1 cellular context compared by ENCODE assay signal in the genomic region with DNA sequence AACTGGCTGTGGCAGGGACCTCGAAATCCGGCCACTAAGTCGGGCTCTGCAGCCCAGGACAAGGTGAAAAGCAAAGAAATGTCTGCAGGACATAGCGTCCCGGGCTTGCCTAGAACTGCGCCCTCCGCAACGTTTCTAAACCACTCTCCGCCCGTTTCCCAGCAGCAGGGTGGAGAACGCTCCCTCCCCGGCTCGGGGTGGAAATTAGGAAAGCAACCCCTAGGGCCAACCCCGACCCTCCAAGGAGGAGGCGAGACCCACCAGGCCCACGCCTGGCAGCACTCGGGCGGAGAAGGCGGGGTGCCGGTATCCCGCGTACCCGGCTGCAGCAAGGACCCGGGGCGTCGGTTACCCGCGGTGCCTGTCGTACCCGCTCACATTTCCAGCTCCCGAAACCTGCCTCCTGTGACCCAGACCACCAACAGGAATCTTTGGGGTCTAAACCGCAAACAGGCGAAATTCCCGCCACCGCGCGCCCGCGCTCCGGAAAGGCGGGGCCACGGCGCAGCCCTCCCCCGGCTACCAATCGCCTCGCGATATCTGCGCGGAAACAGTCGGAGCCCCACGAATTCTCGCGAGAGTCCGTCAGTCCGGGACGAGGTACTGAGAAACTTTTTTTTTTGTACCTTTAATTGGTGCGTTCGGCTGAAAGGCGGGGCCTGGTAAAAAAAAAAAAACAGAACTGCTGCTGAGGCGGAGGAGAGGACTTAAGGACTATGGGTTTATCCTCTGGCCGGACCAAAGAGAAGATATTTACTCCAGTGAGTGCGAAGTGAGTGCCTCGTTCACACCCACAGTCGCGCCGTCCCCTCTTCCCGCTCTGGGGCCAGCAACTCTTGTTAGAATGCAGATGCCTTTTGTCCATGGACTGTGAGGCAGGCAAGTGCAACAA.
TF ChIP-seq lines count a peak whose summit lies in the region.

A gene with protein sequence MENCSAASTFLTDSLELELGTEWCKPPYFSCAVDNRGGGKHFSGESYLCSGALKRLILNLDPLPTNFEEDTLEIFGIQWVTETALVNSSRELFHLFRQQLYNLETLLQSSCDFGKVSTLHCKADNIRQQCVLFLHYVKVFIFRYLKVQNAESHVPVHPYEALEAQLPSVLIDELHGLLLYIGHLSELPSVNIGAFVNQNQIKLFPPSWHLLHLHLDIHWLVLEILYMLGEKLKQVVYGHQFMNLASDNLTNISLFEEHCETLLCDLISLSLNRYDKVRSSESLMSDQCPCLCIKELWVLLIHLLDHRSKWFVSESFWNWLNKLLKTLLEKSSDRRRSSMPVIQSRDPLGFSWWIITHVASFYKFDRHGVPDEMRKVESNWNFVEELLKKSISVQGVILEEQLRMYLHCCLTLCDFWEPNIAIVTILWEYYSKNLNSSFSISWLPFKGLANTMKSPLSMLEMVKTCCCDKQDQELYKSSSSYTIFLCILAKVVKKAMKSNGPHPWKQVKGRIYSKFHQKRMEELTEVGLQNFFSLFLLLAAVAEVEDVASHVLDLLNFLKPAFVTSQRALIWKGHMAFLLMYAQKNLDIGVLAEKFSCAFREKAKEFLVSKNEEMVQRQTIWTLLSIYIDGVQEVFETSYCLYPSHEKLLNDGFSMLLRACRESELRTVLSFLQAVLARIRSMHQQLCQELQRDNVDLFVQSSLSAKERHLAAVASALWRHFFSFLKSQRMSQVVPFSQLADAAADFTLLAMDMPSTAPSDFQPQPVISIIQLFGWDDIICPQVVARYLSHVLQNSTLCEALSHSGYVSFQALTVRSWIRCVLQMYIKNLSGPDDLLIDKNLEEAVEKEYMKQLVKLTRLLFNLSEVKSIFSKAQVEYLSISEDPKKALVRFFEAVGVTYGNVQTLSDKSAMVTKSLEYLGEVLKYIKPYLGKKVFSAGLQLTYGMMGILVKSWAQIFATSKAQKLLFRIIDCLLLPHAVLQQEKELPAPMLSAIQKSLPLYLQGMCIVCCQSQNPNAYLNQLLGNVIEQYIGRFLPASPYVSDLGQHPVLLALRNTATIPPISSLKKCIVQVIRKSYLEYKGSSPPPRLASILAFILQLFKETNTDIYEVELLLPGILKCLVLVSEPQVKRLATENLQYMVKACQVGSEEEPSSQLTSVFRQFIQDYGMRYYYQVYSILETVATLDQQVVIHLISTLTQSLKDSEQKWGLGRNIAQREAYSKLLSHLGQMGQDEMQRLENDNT (minus strand): TSS at position 491 of the 892 bp plus-strand sequence. CDS start 739 bp downstream, outside the sequence.

TF ChIP-seq in K562, 482 proteins besides CTCF, POLR2A, EP300 and RAD21 (continued from another document):
- TF ChIP-seq NFIC (IDR thresholded peaks at IDR 0.05), result peak; percentile 25; the same call in 1 of the 2 replicates
- peak; percentile 34; the same call in 1 of the 2 replicates for TF ChIP-seq CC2D1A (IDR thresholded peaks at IDR 0.05)
- TF ChIP-seq NEUROD1 (IDR thresholded peaks at IDR 0.05; ENCODE audit: borderline replicate concordance, low read depth, low read length, partially characterized antibody), result no peak
- no peak for TF ChIP-seq KAT7 (CRISPR knock-in tag; IDR thresholded peaks at IDR 0.05; ENCODE audit: borderline replicate concordance)
- peak; percentile 92 for TF ChIP-seq RBBP5 (IDR thresholded peaks at IDR 0.05; ENCODE audit: borderline replicate concordance, insufficient read depth, low read length, poor library complexity, severe bottlenecking)
- TF ChIP-seq, protein P1, sequence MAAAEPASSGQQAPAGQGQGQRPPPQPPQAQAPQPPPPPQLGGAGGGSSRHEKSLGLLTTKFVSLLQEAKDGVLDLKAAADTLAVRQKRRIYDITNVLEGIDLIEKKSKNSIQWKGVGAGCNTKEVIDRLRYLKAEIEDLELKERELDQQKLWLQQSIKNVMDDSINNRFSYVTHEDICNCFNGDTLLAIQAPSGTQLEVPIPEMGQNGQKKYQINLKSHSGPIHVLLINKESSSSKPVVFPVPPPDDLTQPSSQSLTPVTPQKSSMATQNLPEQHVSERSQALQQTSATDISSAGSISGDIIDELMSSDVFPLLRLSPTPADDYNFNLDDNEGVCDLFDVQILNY (CRISPR knock-in tag; IDR thresholded peaks at IDR 0.05), result no peak
- no peak for TF ChIP-seq ZNF224 (CRISPR knock-in tag; IDR thresholded peaks at IDR 0.05)
- TF ChIP-seq HDAC3 (IDR thresholded peaks at IDR 0.05; ENCODE audit: borderline replicate concordance, partially characterized antibody), result peak; percentile 49
- no peak for TF ChIP-seq ZNF561 (CRISPR knock-in tag; conservative IDR thresholded peaks at IDR 0.05)
- no peak for TF ChIP-seq FOXA1 (IDR thresholded peaks at IDR 0.05; ENCODE audit: borderline replicate concordance)
- 0 out of 2 replicates have a peak, but pooled peaks have one; percentile 33 for TF ChIP-seq POLR2AphosphoS5 (IDR thresholded peaks at IDR 0.05; ENCODE audit: control insufficient read depth, insufficient read depth, low read depth, low read length)
- TF ChIP-seq KDM1A (IDR thresholded peaks at IDR 0.05), result no peak
- TF ChIP-seq NCOA4 (IDR thresholded peaks at IDR 0.05; ENCODE audit: partially characterized antibody), result no peak
- TF ChIP-seq, protein P2, sequence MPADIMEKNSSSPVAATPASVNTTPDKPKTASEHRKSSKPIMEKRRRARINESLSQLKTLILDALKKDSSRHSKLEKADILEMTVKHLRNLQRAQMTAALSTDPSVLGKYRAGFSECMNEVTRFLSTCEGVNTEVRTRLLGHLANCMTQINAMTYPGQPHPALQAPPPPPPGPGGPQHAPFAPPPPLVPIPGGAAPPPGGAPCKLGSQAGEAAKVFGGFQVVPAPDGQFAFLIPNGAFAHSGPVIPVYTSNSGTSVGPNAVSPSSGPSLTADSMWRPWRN (IDR thresholded peaks at IDR 0.05; ENCODE audit: low read depth), result no peak
- peak; percentile 90 for TF ChIP-seq RBM25 (IDR thresholded peaks at IDR 0.05; ENCODE audit: low read depth, low read length, severe bottlenecking)
- no peak for TF ChIP-seq SOX6 (IDR thresholded peaks at IDR 0.05)
- no peak for TF ChIP-seq ZNF24 (IDR thresholded peaks at IDR 0.05)
- TF ChIP-seq KDM5B (IDR thresholded peaks at IDR 0.05; ENCODE audit: insufficient replicate concordance, low read depth, low read length), result peak; percentile 80
- TF ChIP-seq ZNF780A (CRISPR knock-in tag; IDR thresholded peaks at IDR 0.05), result no peak
- 0 out of 2 replicates have a peak, but pooled peaks have one; percentile 44 for TF ChIP-seq SMAD4 (CRISPR knock-in tag; conservative IDR thresholded peaks at IDR 0.05)
- peak; percentile 45; the same call in 1 of the 2 replicates for TF ChIP-seq ZBTB7A (IDR thresholded peaks at IDR 0.05; ENCODE audit: borderline replicate concordance, control insufficient read depth, low read depth, low read length)
- TF ChIP-seq, protein P3, sequence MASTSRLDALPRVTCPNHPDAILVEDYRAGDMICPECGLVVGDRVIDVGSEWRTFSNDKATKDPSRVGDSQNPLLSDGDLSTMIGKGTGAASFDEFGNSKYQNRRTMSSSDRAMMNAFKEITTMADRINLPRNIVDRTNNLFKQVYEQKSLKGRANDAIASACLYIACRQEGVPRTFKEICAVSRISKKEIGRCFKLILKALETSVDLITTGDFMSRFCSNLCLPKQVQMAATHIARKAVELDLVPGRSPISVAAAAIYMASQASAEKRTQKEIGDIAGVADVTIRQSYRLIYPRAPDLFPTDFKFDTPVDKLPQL (IDR thresholded peaks at IDR 0.05; ENCODE audit: extremely low read depth, insufficient read length), result no peak
- TF ChIP-seq EGR1 (conservative IDR thresholded peaks at IDR 0.05), result peak; percentile 60
- no peak for TF ChIP-seq KLF13 (tag; IDR thresholded peaks at IDR 0.05; ENCODE audit: borderline replicate concordance, low read depth)
- no peak for TF ChIP-seq NFYB (IDR thresholded peaks at IDR 0.05; ENCODE audit: extremely low read depth, insufficient read length)
- no peak for TF ChIP-seq ZNF134 (CRISPR knock-in tag; conservative IDR thresholded peaks at IDR 0.05)
- TF ChIP-seq, protein P4, sequence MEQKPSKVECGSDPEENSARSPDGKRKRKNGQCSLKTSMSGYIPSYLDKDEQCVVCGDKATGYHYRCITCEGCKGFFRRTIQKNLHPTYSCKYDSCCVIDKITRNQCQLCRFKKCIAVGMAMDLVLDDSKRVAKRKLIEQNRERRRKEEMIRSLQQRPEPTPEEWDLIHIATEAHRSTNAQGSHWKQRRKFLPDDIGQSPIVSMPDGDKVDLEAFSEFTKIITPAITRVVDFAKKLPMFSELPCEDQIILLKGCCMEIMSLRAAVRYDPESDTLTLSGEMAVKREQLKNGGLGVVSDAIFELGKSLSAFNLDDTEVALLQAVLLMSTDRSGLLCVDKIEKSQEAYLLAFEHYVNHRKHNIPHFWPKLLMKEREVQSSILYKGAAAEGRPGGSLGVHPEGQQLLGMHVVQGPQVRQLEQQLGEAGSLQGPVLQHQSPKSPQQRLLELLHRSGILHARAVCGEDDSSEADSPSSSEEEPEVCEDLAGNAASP (IDR thresholded peaks at IDR 0.05), result no peak
- 0 out of 3 replicates have a peak, but pooled peaks of 1 of the 2 experiments have one; percentile 13 for TF ChIP-seq CBX3 (IDR thresholded peaks at IDR 0.05; ENCODE audit: borderline replicate concordance in 1 of 2, low read length in 2 of 2)
- TF ChIP-seq, protein P5, sequence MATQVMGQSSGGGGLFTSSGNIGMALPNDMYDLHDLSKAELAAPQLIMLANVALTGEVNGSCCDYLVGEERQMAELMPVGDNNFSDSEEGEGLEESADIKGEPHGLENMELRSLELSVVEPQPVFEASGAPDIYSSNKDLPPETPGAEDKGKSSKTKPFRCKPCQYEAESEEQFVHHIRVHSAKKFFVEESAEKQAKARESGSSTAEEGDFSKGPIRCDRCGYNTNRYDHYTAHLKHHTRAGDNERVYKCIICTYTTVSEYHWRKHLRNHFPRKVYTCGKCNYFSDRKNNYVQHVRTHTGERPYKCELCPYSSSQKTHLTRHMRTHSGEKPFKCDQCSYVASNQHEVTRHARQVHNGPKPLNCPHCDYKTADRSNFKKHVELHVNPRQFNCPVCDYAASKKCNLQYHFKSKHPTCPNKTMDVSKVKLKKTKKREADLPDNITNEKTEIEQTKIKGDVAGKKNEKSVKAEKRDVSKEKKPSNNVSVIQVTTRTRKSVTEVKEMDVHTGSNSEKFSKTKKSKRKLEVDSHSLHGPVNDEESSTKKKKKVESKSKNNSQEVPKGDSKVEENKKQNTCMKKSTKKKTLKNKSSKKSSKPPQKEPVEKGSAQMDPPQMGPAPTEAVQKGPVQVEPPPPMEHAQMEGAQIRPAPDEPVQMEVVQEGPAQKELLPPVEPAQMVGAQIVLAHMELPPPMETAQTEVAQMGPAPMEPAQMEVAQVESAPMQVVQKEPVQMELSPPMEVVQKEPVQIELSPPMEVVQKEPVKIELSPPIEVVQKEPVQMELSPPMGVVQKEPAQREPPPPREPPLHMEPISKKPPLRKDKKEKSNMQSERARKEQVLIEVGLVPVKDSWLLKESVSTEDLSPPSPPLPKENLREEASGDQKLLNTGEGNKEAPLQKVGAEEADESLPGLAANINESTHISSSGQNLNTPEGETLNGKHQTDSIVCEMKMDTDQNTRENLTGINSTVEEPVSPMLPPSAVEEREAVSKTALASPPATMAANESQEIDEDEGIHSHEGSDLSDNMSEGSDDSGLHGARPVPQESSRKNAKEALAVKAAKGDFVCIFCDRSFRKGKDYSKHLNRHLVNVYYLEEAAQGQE (CRISPR knock-in tag; IDR thresholded peaks at IDR 0.05; ENCODE audit: low read depth), result 0 out of 2 replicates have a peak, but pooled peaks have one; percentile 47
- TF ChIP-seq TBL1XR1 (IDR thresholded peaks at IDR 0.05; ENCODE audit: low read length in 2 of 2), result no peak
- TF ChIP-seq NRF1 (conservative IDR thresholded peaks at IDR 0.05 in 1 of 2, IDR thresholded peaks at IDR 0.05 in 1 of 2), result peak; percentile 83 to 86
- no peak for TF ChIP-seq ZNF707 (CRISPR knock-in tag; conservative IDR thresholded peaks at IDR 0.05)
- TF ChIP-seq ZBTB9 (CRISPR knock-in tag; IDR thresholded peaks at IDR 0.05), result no peak
- no peak for TF ChIP-seq ZKSCAN8 (CRISPR knock-in tag; IDR thresholded peaks at IDR 0.05)
- TF ChIP-seq ZNF384 (IDR thresholded peaks at IDR 0.05; ENCODE audit: low read depth, low read length), result peak; percentile 99
- 0 out of 2 replicates have a peak, but pooled peaks have one; percentile 10 for TF ChIP-seq CREM (IDR thresholded peaks at IDR 0.05; ENCODE audit: low read depth)
- TF ChIP-seq SMARCC2 (IDR thresholded peaks at IDR 0.05; ENCODE audit: low read depth), result no peak
- no peak for TF ChIP-seq TEAD2 (tag; IDR thresholded peaks at IDR 0.05)
- TF ChIP-seq CREB3 (tag; conservative IDR thresholded peaks at IDR 0.05; ENCODE audit: low read depth), result no peak
- TF ChIP-seq RFX1 (IDR thresholded peaks at IDR 0.05), result no peak
- TF ChIP-seq SP1 (CRISPR knock-in tag; IDR thresholded peaks at IDR 0.05), result peak; percentile 85
- TF ChIP-seq ATF7 (IDR thresholded peaks at IDR 0.05), result peak; percentile 19; the same call in 1 of the 2 replicates
- TF ChIP-seq CHD2 (IDR thresholded peaks at IDR 0.05; ENCODE audit: low read depth, low read length), result peak; percentile 99
